Comparison of ENCODE assay signal across 1 cellular context in the genomic region with DNA sequence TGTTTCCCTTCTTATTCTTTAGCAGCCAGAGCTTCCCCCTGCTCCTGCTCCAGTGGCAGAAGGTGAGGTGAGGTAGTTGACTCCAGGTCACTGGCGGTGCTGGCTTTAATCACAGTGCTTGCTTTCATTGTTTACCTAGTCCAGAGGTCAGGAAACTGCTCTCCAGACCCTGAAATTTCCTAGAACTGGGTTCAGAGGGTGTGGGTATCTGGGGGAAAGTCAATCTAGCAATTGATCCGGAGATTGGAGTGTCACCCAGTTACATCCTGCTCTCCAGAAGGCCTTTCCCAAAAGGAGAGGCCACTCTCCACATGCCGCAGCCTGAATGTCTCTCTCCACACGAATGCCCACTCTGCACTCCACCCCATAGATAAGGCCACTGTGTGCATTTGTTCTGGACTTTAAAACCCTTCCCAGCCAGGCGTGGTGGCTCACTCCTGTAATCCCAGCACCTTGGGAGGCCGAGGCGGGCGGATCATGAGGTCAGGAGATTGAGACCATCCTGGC.
TF ChIP-seq lines count a peak whose summit lies in the region.

No MANE protein-coding gene starts in this region.

TF ChIP-seq in HepG2, 621 proteins besides CTCF, POLR2A, EP300 and RAD21 (continued from another document and continues in another):
- TF ChIP-seq, protein P1, sequence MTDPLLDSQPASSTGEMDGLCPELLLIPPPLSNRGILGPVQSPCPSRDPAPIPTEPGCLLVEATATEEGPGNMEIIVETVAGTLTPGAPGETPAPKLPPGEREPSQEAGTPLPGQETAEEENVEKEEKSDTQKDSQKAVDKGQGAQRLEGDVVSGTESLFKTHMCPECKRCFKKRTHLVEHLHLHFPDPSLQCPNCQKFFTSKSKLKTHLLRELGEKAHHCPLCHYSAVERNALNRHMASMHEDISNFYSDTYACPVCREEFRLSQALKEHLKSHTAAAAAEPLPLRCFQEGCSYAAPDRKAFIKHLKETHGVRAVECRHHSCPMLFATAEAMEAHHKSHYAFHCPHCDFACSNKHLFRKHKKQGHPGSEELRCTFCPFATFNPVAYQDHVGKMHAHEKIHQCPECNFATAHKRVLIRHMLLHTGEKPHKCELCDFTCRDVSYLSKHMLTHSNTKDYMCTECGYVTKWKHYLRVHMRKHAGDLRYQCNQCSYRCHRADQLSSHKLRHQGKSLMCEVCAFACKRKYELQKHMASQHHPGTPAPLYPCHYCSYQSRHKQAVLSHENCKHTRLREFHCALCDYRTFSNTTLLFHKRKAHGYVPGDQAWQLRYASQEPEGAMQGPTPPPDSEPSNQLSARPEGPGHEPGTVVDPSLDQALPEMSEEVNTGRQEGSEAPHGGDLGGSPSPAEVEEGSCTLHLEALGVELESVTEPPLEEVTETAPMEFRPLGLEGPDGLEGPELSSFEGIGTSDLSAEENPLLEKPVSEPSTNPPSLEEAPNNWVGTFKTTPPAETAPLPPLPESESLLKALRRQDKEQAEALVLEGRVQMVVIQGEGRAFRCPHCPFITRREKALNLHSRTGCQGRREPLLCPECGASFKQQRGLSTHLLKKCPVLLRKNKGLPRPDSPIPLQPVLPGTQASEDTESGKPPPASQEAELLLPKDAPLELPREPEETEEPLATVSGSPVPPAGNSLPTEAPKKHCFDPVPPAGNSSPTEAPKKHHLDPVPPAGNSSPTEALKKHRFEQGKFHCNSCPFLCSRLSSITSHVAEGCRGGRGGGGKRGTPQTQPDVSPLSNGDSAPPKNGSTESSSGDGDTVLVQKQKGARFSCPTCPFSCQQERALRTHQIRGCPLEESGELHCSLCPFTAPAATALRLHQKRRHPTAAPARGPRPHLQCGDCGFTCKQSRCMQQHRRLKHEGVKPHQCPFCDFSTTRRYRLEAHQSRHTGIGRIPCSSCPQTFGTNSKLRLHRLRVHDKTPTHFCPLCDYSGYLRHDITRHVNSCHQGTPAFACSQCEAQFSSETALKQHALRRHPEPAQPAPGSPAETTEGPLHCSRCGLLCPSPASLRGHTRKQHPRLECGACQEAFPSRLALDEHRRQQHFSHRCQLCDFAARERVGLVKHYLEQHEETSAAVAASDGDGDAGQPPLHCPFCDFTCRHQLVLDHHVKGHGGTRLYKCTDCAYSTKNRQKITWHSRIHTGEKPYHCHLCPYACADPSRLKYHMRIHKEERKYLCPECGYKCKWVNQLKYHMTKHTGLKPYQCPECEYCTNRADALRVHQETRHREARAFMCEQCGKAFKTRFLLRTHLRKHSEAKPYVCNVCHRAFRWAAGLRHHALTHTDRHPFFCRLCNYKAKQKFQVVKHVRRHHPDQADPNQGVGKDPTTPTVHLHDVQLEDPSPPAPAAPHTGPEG (CRISPR knock-in tag; IDR thresholded peaks at IDR 0.05): no peak
- TF ChIP-seq HHEX (CRISPR knock-in tag; IDR thresholded peaks at IDR 0.05) (peak; percentile 91), SIN3A (IDR thresholded peaks at IDR 0.05; ENCODE audit: borderline replicate concordance, low read depth, low read length) (no peak), ZBTB8A (CRISPR knock-in tag; IDR thresholded peaks at IDR 0.05; ENCODE audit: borderline replicate concordance, low read depth) (peak; percentile 57; the same call in 1 of the 2 replicates), DMAP1 (CRISPR knock-in tag; IDR thresholded peaks at IDR 0.05) (peak; percentile 62; the same call in 1 of the 2 replicates), ZSCAN29 (CRISPR knock-in tag; conservative IDR thresholded peaks at IDR 0.05) (peak; percentile 92), U2AF1 (optimal IDR thresholded peaks at IDR 0.05; ENCODE audit: low read depth, low read length) (no peak), CCAR2 (optimal IDR thresholded peaks at IDR 0.05; ENCODE audit: low read depth, low read length) (no peak), ZFP36L1 (CRISPR knock-in tag; IDR thresholded peaks at IDR 0.05) (no peak), KDM4B (CRISPR knock-in tag; IDR thresholded peaks at IDR 0.05) (peak; percentile 98), SP5 (CRISPR knock-in tag; IDR thresholded peaks at IDR 0.05; ENCODE audit: borderline replicate concordance, low read depth) (peak; percentile 72), ZKSCAN5 (CRISPR knock-in tag; IDR thresholded peaks at IDR 0.05) (no peak), ZNF136 (CRISPR knock-in tag; IDR thresholded peaks at IDR 0.05; ENCODE audit: low read depth) (no peak), SRY (CRISPR knock-in tag; IDR thresholded peaks at IDR 0.05) (no peak), HMGA1 (CRISPR knock-in tag; conservative IDR thresholded peaks at IDR 0.05) (no peak), MXD4 (CRISPR knock-in tag; IDR thresholded peaks at IDR 0.05) (no peak), NFYC (CRISPR knock-in tag; IDR thresholded peaks at IDR 0.05) (no peak), ZNF160 (CRISPR knock-in tag; IDR thresholded peaks at IDR 0.05) (no peak; the same call in 1 of the 2 replicates), ZNF558 (CRISPR knock-in tag; IDR thresholded peaks at IDR 0.05; ENCODE audit: borderline replicate concordance) (no peak), ARNTL (CRISPR knock-in tag; IDR thresholded peaks at IDR 0.05) (peak; percentile 87), SOX6 (IDR thresholded peaks at IDR 0.05) (no peak), SOX6 (CRISPR knock-in tag; IDR thresholded peaks at IDR 0.05) (peak; percentile 95), ZNF670 (CRISPR knock-in tag; IDR thresholded peaks at IDR 0.05; ENCODE audit: borderline replicate concordance) (no peak), SMAD9 (CRISPR knock-in tag; IDR thresholded peaks at IDR 0.05) (no peak), PCBP1 (IDR thresholded peaks at IDR 0.05; ENCODE audit: borderline replicate concordance, low read depth, low read length) (no peak), ZNF879 (CRISPR knock-in tag; IDR thresholded peaks at IDR 0.05) (no peak), ZNF431 (CRISPR knock-in tag; IDR thresholded peaks at IDR 0.05; ENCODE audit: borderline replicate concordance, low read depth) (no peak), CBFB (CRISPR knock-in tag; IDR thresholded peaks at IDR 0.05) (peak; percentile 69), KLF13 (CRISPR knock-in tag; IDR thresholded peaks at IDR 0.05) (no peak), HNRNPLL (IDR thresholded peaks at IDR 0.05; ENCODE audit: low read depth, low read length, poor library complexity, severe bottlenecking) (no peak), XBP1 (CRISPR knock-in tag; IDR thresholded peaks at IDR 0.05) (no peak)
- TF ChIP-seq, protein P2, sequence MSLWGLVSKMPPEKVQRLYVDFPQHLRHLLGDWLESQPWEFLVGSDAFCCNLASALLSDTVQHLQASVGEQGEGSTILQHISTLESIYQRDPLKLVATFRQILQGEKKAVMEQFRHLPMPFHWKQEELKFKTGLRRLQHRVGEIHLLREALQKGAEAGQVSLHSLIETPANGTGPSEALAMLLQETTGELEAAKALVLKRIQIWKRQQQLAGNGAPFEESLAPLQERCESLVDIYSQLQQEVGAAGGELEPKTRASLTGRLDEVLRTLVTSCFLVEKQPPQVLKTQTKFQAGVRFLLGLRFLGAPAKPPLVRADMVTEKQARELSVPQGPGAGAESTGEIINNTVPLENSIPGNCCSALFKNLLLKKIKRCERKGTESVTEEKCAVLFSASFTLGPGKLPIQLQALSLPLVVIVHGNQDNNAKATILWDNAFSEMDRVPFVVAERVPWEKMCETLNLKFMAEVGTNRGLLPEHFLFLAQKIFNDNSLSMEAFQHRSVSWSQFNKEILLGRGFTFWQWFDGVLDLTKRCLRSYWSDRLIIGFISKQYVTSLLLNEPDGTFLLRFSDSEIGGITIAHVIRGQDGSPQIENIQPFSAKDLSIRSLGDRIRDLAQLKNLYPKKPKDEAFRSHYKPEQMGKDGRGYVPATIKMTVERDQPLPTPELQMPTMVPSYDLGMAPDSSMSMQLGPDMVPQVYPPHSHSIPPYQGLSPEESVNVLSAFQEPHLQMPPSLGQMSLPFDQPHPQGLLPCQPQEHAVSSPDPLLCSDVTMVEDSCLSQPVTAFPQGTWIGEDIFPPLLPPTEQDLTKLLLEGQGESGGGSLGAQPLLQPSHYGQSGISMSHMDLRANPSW (CRISPR knock-in tag; IDR thresholded peaks at IDR 0.05; ENCODE audit: borderline replicate concordance): no peak
- TF ChIP-seq, protein P3, sequence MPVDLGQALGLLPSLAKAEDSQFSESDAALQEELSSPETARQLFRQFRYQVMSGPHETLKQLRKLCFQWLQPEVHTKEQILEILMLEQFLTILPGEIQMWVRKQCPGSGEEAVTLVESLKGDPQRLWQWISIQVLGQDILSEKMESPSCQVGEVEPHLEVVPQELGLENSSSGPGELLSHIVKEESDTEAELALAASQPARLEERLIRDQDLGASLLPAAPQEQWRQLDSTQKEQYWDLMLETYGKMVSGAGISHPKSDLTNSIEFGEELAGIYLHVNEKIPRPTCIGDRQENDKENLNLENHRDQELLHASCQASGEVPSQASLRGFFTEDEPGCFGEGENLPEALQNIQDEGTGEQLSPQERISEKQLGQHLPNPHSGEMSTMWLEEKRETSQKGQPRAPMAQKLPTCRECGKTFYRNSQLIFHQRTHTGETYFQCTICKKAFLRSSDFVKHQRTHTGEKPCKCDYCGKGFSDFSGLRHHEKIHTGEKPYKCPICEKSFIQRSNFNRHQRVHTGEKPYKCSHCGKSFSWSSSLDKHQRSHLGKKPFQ (CRISPR knock-in tag; IDR thresholded peaks at IDR 0.05; ENCODE audit: insufficient replicate concordance): no peak
- TF ChIP-seq, protein P4, sequence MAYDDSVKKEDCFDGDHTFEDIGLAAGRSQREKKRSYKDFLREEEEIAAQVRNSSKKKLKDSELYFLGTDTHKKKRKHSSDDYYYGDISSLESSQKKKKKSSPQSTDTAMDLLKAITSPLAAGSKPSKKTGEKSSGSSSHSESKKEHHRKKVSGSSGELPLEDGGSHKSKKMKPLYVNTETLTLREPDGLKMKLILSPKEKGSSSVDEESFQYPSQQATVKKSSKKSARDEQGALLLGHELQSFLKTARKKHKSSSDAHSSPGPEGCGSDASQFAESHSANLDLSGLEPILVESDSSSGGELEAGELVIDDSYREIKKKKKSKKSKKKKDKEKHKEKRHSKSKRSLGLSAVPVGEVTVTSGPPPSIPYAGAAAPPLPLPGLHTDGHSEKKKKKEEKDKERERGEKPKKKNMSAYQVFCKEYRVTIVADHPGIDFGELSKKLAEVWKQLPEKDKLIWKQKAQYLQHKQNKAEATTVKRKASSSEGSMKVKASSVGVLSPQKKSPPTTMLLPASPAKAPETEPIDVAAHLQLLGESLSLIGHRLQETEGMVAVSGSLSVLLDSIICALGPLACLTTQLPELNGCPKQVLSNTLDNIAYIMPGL (CRISPR knock-in tag; IDR thresholded peaks at IDR 0.05; ENCODE audit: borderline replicate concordance in 1 of 2, low read depth in 1 of 2): peak; percentile 39 to 64; a peak in 2 of 4 replicates
- TF ChIP-seq, protein P5, sequence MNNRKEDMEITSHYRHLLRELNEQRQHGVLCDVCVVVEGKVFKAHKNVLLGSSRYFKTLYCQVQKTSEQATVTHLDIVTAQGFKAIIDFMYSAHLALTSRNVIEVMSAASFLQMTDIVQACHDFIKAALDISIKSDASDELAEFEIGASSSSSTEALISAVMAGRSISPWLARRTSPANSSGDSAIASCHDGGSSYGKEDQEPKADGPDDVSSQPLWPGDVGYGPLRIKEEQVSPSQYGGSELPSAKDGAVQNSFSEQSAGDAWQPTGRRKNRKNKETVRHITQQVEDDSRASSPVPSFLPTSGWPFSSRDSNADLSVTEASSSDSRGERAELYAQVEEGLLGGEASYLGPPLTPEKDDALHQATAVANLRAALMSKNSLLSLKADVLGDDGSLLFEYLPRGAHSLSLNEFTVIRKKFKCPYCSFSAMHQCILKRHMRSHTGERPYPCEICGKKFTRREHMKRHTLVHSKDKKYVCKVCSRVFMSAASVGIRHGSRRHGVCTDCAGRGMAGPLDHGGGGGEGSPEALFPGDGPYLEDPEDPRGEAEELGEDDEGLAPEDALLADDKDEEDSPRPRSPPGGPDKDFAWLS (CRISPR knock-in tag; IDR thresholded peaks at IDR 0.05; ENCODE audit: borderline replicate concordance): no peak
- TF ChIP-seq, protein P6, sequence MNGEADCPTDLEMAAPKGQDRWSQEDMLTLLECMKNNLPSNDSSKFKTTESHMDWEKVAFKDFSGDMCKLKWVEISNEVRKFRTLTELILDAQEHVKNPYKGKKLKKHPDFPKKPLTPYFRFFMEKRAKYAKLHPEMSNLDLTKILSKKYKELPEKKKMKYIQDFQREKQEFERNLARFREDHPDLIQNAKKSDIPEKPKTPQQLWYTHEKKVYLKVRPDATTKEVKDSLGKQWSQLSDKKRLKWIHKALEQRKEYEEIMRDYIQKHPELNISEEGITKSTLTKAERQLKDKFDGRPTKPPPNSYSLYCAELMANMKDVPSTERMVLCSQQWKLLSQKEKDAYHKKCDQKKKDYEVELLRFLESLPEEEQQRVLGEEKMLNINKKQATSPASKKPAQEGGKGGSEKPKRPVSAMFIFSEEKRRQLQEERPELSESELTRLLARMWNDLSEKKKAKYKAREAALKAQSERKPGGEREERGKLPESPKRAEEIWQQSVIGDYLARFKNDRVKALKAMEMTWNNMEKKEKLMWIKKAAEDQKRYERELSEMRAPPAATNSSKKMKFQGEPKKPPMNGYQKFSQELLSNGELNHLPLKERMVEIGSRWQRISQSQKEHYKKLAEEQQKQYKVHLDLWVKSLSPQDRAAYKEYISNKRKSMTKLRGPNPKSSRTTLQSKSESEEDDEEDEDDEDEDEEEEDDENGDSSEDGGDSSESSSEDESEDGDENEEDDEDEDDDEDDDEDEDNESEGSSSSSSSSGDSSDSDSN (CRISPR knock-in tag; IDR thresholded peaks at IDR 0.05): peak; percentile 61
- TF ChIP-seq, protein P7, sequence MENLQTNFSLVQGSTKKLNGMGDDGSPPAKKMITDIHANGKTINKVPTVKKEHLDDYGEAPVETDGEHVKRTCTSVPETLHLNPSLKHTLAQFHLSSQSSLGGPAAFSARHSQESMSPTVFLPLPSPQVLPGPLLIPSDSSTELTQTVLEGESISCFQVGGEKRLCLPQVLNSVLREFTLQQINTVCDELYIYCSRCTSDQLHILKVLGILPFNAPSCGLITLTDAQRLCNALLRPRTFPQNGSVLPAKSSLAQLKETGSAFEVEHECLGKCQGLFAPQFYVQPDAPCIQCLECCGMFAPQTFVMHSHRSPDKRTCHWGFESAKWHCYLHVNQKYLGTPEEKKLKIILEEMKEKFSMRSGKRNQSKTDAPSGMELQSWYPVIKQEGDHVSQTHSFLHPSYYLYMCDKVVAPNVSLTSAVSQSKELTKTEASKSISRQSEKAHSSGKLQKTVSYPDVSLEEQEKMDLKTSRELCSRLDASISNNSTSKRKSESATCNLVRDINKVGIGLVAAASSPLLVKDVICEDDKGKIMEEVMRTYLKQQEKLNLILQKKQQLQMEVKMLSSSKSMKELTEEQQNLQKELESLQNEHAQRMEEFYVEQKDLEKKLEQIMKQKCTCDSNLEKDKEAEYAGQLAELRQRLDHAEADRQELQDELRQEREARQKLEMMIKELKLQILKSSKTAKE (CRISPR knock-in tag; IDR thresholded peaks at IDR 0.05; ENCODE audit: borderline replicate concordance): peak; percentile 95
- TF ChIP-seq, protein P8, sequence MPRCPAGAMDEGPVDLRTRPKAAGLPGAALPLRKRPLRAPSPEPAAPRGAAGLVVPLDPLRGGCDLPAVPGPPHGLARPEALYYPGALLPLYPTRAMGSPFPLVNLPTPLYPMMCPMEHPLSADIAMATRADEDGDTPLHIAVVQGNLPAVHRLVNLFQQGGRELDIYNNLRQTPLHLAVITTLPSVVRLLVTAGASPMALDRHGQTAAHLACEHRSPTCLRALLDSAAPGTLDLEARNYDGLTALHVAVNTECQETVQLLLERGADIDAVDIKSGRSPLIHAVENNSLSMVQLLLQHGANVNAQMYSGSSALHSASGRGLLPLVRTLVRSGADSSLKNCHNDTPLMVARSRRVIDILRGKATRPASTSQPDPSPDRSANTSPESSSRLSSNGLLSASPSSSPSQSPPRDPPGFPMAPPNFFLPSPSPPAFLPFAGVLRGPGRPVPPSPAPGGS (CRISPR knock-in tag; IDR thresholded peaks at IDR 0.05): no peak
